ENCODE assay signal across 9 cellular contexts in the genomic region with DNA sequence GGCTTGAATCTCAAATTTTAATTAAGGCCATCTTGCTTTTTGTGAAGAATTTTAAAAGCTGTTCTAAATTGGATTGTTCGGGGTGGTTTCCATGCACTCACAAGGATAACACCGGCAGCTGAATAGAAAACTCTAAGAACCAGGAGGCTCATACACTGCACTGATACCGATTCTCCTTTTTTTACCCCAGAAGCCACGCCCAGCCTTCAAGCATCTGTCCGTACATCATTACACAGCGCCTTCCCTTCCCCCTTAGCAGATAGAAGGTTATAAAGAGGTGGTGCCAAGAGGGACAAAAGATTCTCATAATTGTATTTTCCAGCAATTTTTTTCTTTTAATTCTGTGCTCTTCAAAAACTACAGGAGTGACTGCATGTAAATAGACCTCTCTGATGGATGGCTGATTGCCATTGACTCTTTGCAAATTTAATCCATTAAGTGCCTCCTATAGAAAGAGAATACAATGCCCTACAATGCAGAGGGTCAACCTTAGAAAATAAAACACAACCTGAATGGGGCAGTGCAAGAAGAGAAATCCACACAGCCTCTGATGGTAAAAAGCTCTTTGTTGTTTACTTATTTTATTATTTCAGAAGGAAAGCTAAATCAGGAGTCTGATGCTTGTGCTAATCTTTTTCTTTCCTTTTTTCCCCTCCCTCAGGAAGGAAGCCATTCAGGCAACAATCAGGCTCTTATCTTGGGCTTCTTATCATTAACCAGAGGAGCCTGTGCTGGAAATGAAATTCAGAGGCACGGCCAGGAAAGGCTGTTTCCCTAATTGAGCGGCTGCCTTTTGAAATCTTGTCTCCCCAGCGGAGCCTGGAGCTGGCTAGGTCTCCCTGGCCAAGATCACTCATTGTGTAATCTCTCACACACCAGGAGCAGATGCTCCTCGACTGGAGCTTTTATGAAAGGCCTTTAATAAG.
DNase-seq lines count a peak whose midpoint lies in the region; ATAC-seq and TF ChIP-seq lines count a peak whose summit lies in the region.
"Had no signal": no experiment of that assay in that cellular context is flagged by ENCODE, and none has a peak within 500 bp of the region (broad histone marks: within the 10 kb centered on the region; RNA-seq: fewer than 3 reads in every experiment).

No MANE protein-coding gene starts in this region.

- H3K4me3 ChIP-seq in foreskin fibroblast (ENCODE audit: low read depth in 1 of 2, low read length in 2 of 2) = no peak overlapping the region
- H3K4me3 ChIP-seq in ovary = no peak overlapping the region
- H3K4me3 ChIP-seq in SJCRH30 = no peak overlapping the region

- H3K27me3 ChIP-seq in ovary = no peaks in the 10 kb centered on the region
- no peaks in the 10 kb centered on the region; the same call in none of the 2 replicates for H3K27me3 ChIP-seq in SJCRH30

- DNase-seq in DMS79 treated with DMSO at 0.1 percent for 48 hours (lab: John Stamatoyannopoulos, UW) = peak; percentile 57
- peak; percentile 20 for DNase-seq in NCI-H774 (lab: John Stamatoyannopoulos, UW)
- DNase-seq in foreskin fibroblast = peak; percentile 47 to 79
- peak; percentile 30 to 55 (median 44) for DNase-seq in ovary
- DNase-seq in nucleus accumbens (lab: John Stamatoyannopoulos, UW) = no peak
- no peak for DNase-seq in SJCRH30
- DNase-seq: KG1 had no signal

- WGBS in ovary, 3 donors = 40 to 47% (median 43%) methylated on average over 10 of the region's 10 CpGs

- H3K9me3 ChIP-seq in ovary (no peaks in the 10 kb centered on the region), SJCRH30 (replicated peaks) (peaks cover 14% of the 10 kb centered on the region; the same call in 1 of the 2 replicates)

- intact Hi-C loops in ovary (cut with DNase I) = no loop called here

- H3K36me3 ChIP-seq in ovary = no peaks in the 10 kb centered on the region
- H3K36me3 ChIP-seq in SJCRH30 = no peaks in the 10 kb centered on the region

- TF ChIP-seq POLR2A in ovary (IDR thresholded peaks at IDR 0.05) = no peak

- H3K27ac ChIP-seq in ovary = no peak overlapping the region
- no peak overlapping the region for H3K27ac ChIP-seq in SJCRH30

- TF ChIP-seq CTCF in foreskin fibroblast (IDR thresholded peaks at IDR 0.05; ENCODE audit: low read depth, low read length) (no peak), ovary (IDR thresholded peaks at IDR 0.05) (no peak)

- H3K4me1 ChIP-seq in ovary (ENCODE audit: insufficient read depth) (peaks cover 6% of the 10 kb centered on the region), SJCRH30 (no peaks in the 10 kb centered on the region)

- no peak for ATAC-seq in HG03135 (IDR thresholded peaks at IDR 0.05; ENCODE audit: unreplicated experiment)
- ATAC-seq in HG02623 (IDR thresholded peaks at IDR 0.05; ENCODE audit: unreplicated experiment) = no peak

- TF ChIP-seq EP300 in ovary (IDR thresholded peaks at IDR 0.05) = no peak

Comparison
In these comparisons a context has a peak if more than half of its experiments do, and no peak if none do; other contexts are left out.
1. DNase-seq: peak in DMS79 treated with DMSO at 0.1 percent for 48 hours (single experiment), NCI-H774 (single experiment), foreskin fibroblast (2 of 2) and ovary (5 of 5); none in nucleus accumbens (0 of 56) and SJCRH30 (0 of 2).